15 cellular contexts compared by ENCODE assay signal in genomic region chr4:38950159-38950558, GRCh38.
DNase-seq lines count a peak whose midpoint lies in the region; ATAC-seq and TF ChIP-seq lines count a peak whose summit lies in the region.
"Had no signal": no experiment of that assay in that cellular context is flagged by ENCODE, and none has a peak within 500 bp of the region (broad histone marks: within the 10 kb centered on the region; RNA-seq: fewer than 3 reads in every experiment).

No MANE protein-coding gene starts in this region.

- peak overlapping the region; percentile 27 for H3K27ac Mint-ChIP-seq in activated T-cell treated with anti-CD3 and anti-CD28 coated beads, Interleukin-2, amount 50 U/mL, for 24 hours
- peak overlapping the region; percentile 87 for H3K27ac Mint-ChIP-seq in activated T-helper 17 cell treated with anti-CD3 and anti-CD28 coated beads, Interleukin-2, amount 50 U/mL, for 72 hours

- TF ChIP-seq POLR2A in stomach (IDR thresholded peaks at IDR 0.05), result no peak

- no peaks in the 10 kb centered on the region for H3K36me3 Mint-ChIP-seq in activated T-cell treated with anti-CD3 and anti-CD28 coated beads, Interleukin-2, amount 50 U/mL, for 24 hours (ENCODE audit: low read depth)
- no peaks in the 10 kb centered on the region for H3K36me3 Mint-ChIP-seq in activated T-cell treated with anti-CD3 and anti-CD28 coated beads, Interleukin-2, amount 50 U/mL, for 4 hours (ENCODE audit: insufficient read depth)
- H3K36me3 Mint-ChIP-seq in activated T-helper 17 cell treated with anti-CD3 and anti-CD28 coated beads, Interleukin-2, amount 50 U/mL, for 72 hours (ENCODE audit: low read depth), result no peaks in the 10 kb centered on the region
- H3K36me3 Mint-ChIP-seq: activated naive CD4-positive, alpha-beta T cell treated with anti-CD3 and anti-CD28 coated beads, Interleukin-2, amount 50 U/mL, for 72 hours had no signal

- intact Hi-C loops in stomach (cut with DNase I; ENCODE audit: low total_unique reads) (no loop called here), lower lobe of right lung (cut with DNase I) (no loop called here)

- no peak for ATAC-seq in activated T-cell treated with anti-CD3 and anti-CD28 coated beads, Interleukin-2, amount 50 U/mL, for 4 hours
- no peak for ATAC-seq in activated T-helper 17 cell treated with anti-CD3 and anti-CD28 coated beads, Interleukin-2, amount 50 U/mL, for 72 hours (replicated peaks)
- ATAC-seq in lower lobe of right lung (no peak), HG02970 (IDR thresholded peaks at IDR 0.05; ENCODE audit: low FRiP score, unreplicated experiment) (no peak), HG03280 (IDR thresholded peaks at IDR 0.05; ENCODE audit: unreplicated experiment) (no peak)

- H3K27me3 ChIP-seq in stomach (no peaks in the 10 kb centered on the region), lower lobe of right lung (ENCODE audit: low read depth) (no peaks in the 10 kb centered on the region)
- H3K27me3 ChIP-seq: uterus had no signal

- no peak for TF ChIP-seq CTCF in fibroblast of pulmonary artery (IDR thresholded peaks at IDR 0.05; ENCODE audit: low read length, missing control alignments)
- no peak for TF ChIP-seq CTCF in stomach (IDR thresholded peaks at IDR 0.05)
- no peak for TF ChIP-seq CTCF in lower lobe of right lung (IDR thresholded peaks at IDR 0.05)

- H3K36me3 ChIP-seq in stomach (peaks cover 0 to 8% (median 5%) of the 10 kb centered on the region in 4 donors), lower lobe of right lung (peaks cover 4% of the 10 kb centered on the region)
- H3K36me3 ChIP-seq: uterus had no signal

- H3K9me3 ChIP-seq in stomach, result no peaks in the 10 kb centered on the region
- no peaks in the 10 kb centered on the region for H3K9me3 ChIP-seq in lower lobe of right lung
- H3K9me3 ChIP-seq: uterus had no signal

- peaks cover 28% of the 10 kb centered on the region for H3K4me1 Mint-ChIP-seq in activated T-cell treated with anti-CD3 and anti-CD28 coated beads, Interleukin-2, amount 50 U/mL, for 24 hours (ENCODE audit: low read depth)
- peaks cover 21% of the 10 kb centered on the region for H3K4me1 Mint-ChIP-seq in activated T-cell treated with anti-CD3 and anti-CD28 coated beads, Interleukin-2, amount 50 U/mL, for 4 hours (ENCODE audit: low read depth)
- peaks cover 21% of the 10 kb centered on the region for H3K4me1 Mint-ChIP-seq in activated T-helper 17 cell treated with anti-CD3 and anti-CD28 coated beads, Interleukin-2, amount 50 U/mL, for 72 hours
- H3K4me1 Mint-ChIP-seq: neural crest cell had no signal

- H3K27me3 Mint-ChIP-seq in activated T-cell treated with anti-CD3 and anti-CD28 coated beads, Interleukin-2, amount 50 U/mL, for 24 hours, result no peaks in the 10 kb centered on the region
- no peaks in the 10 kb centered on the region for H3K27me3 Mint-ChIP-seq in activated T-cell treated with anti-CD3 and anti-CD28 coated beads, Interleukin-2, amount 50 U/mL, for 4 hours (ENCODE audit: low read depth)
- peaks cover 2% of the 10 kb centered on the region for H3K27me3 Mint-ChIP-seq in activated T-helper 17 cell treated with anti-CD3 and anti-CD28 coated beads, Interleukin-2, amount 50 U/mL, for 72 hours

- no peak overlapping the region for H3K4me3 ChIP-seq in fibroblast of pulmonary artery (replicated peaks; ENCODE audit: low read depth, low read length)
- H3K4me3 ChIP-seq in stomach, result no peak overlapping the region
- H3K4me3 ChIP-seq in lower lobe of right lung, result no peak overlapping the region
- H3K4me3 ChIP-seq: uterus had no signal

- H3K4me1 ChIP-seq in stomach (peaks cover 0 to 39% (median 13%) of the 10 kb centered on the region in 4 donors), lower lobe of right lung (no peaks in the 10 kb centered on the region)

- WGBS in stomach, 5 donors, result 79 to 92% (median 81%) methylated on average over 2 of the region's 2 CpGs

- H3K9me3 Mint-ChIP-seq in activated T-cell treated with anti-CD3 and anti-CD28 coated beads, Interleukin-2, amount 50 U/mL, for 24 hours, result no peaks in the 10 kb centered on the region
- H3K9me3 Mint-ChIP-seq in activated T-cell treated with anti-CD3 and anti-CD28 coated beads, Interleukin-2, amount 50 U/mL, for 4 hours, result no peaks in the 10 kb centered on the region
- no peaks in the 10 kb centered on the region for H3K9me3 Mint-ChIP-seq in activated T-helper 17 cell treated with anti-CD3 and anti-CD28 coated beads, Interleukin-2, amount 50 U/mL, for 72 hours
- H3K9me3 Mint-ChIP-seq: activated naive CD4-positive, alpha-beta T cell treated with anti-CD3 and anti-CD28 coated beads, Interleukin-2, amount 50 U/mL, for 72 hours; neural crest cell had no signal

- no peak for TF ChIP-seq EP300 in stomach (IDR thresholded peaks at IDR 0.05)

- H3K4me3 Mint-ChIP-seq in activated T-cell treated with anti-CD3 and anti-CD28 coated beads, Interleukin-2, amount 50 U/mL, for 24 hours, result no peak overlapping the region
- no peak overlapping the region for H3K4me3 Mint-ChIP-seq in activated T-cell treated with anti-CD3 and anti-CD28 coated beads, Interleukin-2, amount 50 U/mL, for 4 hours
- H3K4me3 Mint-ChIP-seq in activated T-helper 17 cell treated with anti-CD3 and anti-CD28 coated beads, Interleukin-2, amount 50 U/mL, for 72 hours, result peak overlapping the region; percentile 56
- H3K4me3 Mint-ChIP-seq: neural crest cell had no signal

- DNase-seq in activated T-cell treated with anti-CD3 and anti-CD28 coated beads, Interleukin-2, amount 50 U/mL, for 24 hours, result no peak
- DNase-seq in activated T-cell treated with anti-CD3 and anti-CD28 coated beads, Interleukin-2, amount 50 U/mL, for 4 hours, result no peak
- DNase-seq in fibroblast of pulmonary artery (ENCODE audit: low read depth) (peak; percentile 26), stomach (no peak), lower lobe of right lung (no peak)
- DNase-seq: activated CD4-positive, alpha-beta T cell treated with anti-CD3 and anti-CD28 coated beads for 1 hour; activated CD8-positive, alpha-beta memory T cell treated with anti-CD3 and anti-CD28 coated beads, Interleukin-2, amount 50 U/mL, for 4 hours; NCI-H1694; SHP77 treated with DMSO at 0.1 percent for 48 hours; uterus had no signal

- H3K27ac ChIP-seq in stomach (peak overlapping the region in 3 of 5 donors; percentile 14 to 80 (median 16)), lower lobe of right lung (no peak overlapping the region)
- H3K27ac ChIP-seq: uterus had no signal
